In the genomic region with DNA sequence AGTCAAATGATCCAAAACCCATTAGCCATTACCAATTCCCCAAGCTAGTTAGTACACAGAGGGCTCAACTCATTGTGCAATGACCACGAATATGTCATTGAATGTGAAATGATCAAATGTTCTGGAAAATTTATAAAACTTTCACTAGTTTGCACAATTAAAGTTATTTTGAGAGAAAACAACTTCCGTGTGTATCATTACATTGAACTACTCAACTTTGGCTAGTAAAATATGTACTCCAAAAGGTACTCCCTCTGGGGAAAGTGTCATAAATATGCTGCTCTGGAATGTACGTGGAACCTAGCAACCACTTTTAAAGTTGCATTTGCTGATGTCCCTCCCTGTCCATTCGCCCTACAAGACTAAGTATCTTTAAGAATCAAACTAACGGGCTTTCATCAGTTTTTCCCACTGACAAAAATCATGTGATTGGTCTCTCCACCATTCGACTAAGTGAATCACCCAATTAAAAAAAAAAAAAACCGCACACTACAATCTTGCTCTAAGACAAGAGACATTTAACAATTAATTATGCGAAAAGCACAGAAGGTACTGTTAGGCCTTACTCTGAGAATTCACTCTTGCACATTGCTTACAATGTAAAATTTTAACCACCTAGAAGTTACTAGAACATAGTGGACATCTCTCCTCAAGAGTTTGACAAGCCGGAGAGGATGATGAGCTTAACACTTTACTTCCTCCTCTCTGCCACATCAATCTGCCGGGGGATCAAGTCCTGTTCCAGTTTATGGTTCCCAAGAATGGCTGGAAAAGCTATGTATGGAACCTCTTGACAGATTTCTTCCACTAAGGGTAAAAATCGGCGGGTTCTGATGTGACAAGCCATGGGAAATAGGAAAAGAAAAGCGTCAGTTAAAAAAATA, we compare ENCODE assay signal across 8 cellular contexts. TPM values are rescaled to one million over a fixed set of nuclear protein-coding genes. Genes with fewer than 3 reads are reported as not detected.
A peak's percentile ranks its signal among the peaks of the same experiment; 100 is the strongest.
DNase-seq lines count a peak whose midpoint lies in the region; ATAC-seq and TF ChIP-seq lines count a peak whose summit lies in the region.

No MANE protein-coding gene starts in this region.

- peaks cover 49% of the 10 kb centered on the region for H3K4me1 Mint-ChIP-seq in CD8-positive, alpha-beta T cell (ENCODE audit: low read depth)
- H3K4me1 Mint-ChIP-seq in chondrocyte (ENCODE audit: low read depth): peaks cover 49% of the 10 kb centered on the region

- peak overlapping the region; percentile 93 for H3K27ac Mint-ChIP-seq in CD8-positive, alpha-beta T cell
- H3K27ac Mint-ChIP-seq in chondrocyte (ENCODE audit: unreplicated experiment): peak overlapping the region; percentile 95

- intact Hi-C loops in CD8-positive, alpha-beta T cell (cut with DNase I, micrococcal nuclease): loop anchor here (1.0 to 10.0 kb wide), 11 partner anchors 63 to 718 kb away; a partner anchor contains a TSS

- H3K27me3 Mint-ChIP-seq in CD8-positive, alpha-beta T cell (ENCODE audit: low read depth): no peaks in the 10 kb centered on the region
- H3K27me3 Mint-ChIP-seq in chondrocyte (ENCODE audit: low read depth): no peaks in the 10 kb centered on the region

- peak overlapping the region; percentile 90 for H3K4me3 ChIP-seq in CD8-positive, alpha-beta T cell (ENCODE audit: low read depth, low read length)
- peak overlapping the region; percentile 87 to 89 for H3K4me3 ChIP-seq in muscle layer of colon (ENCODE audit: low read depth in 1 of 2, low read length in 2 of 2)

- peak overlapping the region; percentile 91 for H3K9ac ChIP-seq in muscle layer of colon (ENCODE audit: low read length)

- peak overlapping the region; percentile 72 for H3K27ac ChIP-seq in CD8-positive, alpha-beta T cell (ENCODE audit: low read depth, low read length)
- H3K27ac ChIP-seq in muscle layer of colon (ENCODE audit: low read depth, low read length): peak overlapping the region; percentile 96
- no peak overlapping the region for H3K27ac ChIP-seq in substantia nigra (ENCODE audit: low read depth, low read length, poor library complexity, severe bottlenecking)

- H3K4me3 Mint-ChIP-seq in CD8-positive, alpha-beta T cell: peak overlapping the region; percentile 92
- peak overlapping the region; percentile 87 for H3K4me3 Mint-ChIP-seq in chondrocyte (ENCODE audit: unreplicated experiment)

- TF ChIP-seq CTCF in CD8-positive, alpha-beta T cell (IDR thresholded peaks at IDR 0.05): no peak
- no peak for TF ChIP-seq CTCF in chondrocyte (IDR thresholded peaks at IDR 0.05)

- H3K9me3 Mint-ChIP-seq in CD8-positive, alpha-beta T cell: no peaks in the 10 kb centered on the region
- H3K9me3 Mint-ChIP-seq in chondrocyte (ENCODE audit: low read depth): no peaks in the 10 kb centered on the region

- H3K36me3 Mint-ChIP-seq in CD8-positive, alpha-beta T cell: peaks cover 25% of the 10 kb centered on the region
- H3K36me3 Mint-ChIP-seq in chondrocyte (ENCODE audit: low read depth): peaks cover 9% of the 10 kb centered on the region

- ATAC-seq in CD8-positive, alpha-beta T cell: no peak

- no peaks in the 10 kb centered on the region for H3K9me3 ChIP-seq in CD8-positive, alpha-beta T cell (ENCODE audit: low read length)
- no peaks in the 10 kb centered on the region for H3K9me3 ChIP-seq in muscle layer of colon (ENCODE audit: low read length)

- H3K27me3 ChIP-seq in CD8-positive, alpha-beta T cell (ENCODE audit: insufficient read depth, low read length): no peaks in the 10 kb centered on the region
- no peaks in the 10 kb centered on the region for H3K27me3 ChIP-seq in muscle layer of colon (ENCODE audit: control insufficient read depth in 1 of 2, insufficient read depth in 2 of 2, low read length in 2 of 2)

- CTCF ChIA-PET in CD8-positive, alpha-beta T cell (lab: Charles Lee): interaction anchor here (0.9 to 4.0 kb wide), 4 partner anchors 12 to 121 kb away, joined by 3 to 30 read pairs (median 6); no protein-coding TSS in a partner anchor

- DNase-seq in CD8-positive, alpha-beta T cell: no peak
- DNase-seq in M059J (ENCODE audit: low read depth) (peak; percentile 58), chondrocyte (ENCODE audit: low spot score) (no peak), substantia nigra (lab: John Stamatoyannopoulos, UW) (no peak), iPS-NIHi7 (ENCODE audit: extremely low spot score) (no peak), SHP77 (lab: John Stamatoyannopoulos, UW) (no peak)
- DNase-seq in effector CD4-positive, alpha-beta T cell: no peak

- H3K4me1 ChIP-seq in CD8-positive, alpha-beta T cell (ENCODE audit: insufficient read depth, low read length): peaks cover 48% of the 10 kb centered on the region
- H3K4me1 ChIP-seq in muscle layer of colon (ENCODE audit: insufficient read depth, low read length): peaks cover 30% of the 10 kb centered on the region

- POLR2A ChIA-PET in CD8-positive, alpha-beta T cell (lab: Charles Lee): interaction anchor here (0.7 to 1.2 kb wide), 2 partner anchors 10 to 120 kb away, joined by 3 to 6 read pairs; no protein-coding TSS in a partner anchor

- no peaks in the 10 kb centered on the region for H3K36me3 ChIP-seq in CD8-positive, alpha-beta T cell (ENCODE audit: insufficient read depth, low read length)
- H3K36me3 ChIP-seq in muscle layer of colon (ENCODE audit: insufficient read depth, low read length): no peaks in the 10 kb centered on the region

RNA-seq across cellular contexts. Expression of a gene that starts 1.1 kb away (rescaled TPM):
- 10 to 100 TPM; 40.9 to 41.4 TPM for total RNA-seq in CD8-positive, alpha-beta T cell
- 44.7 and 70.0 TPM in 2 replicates for total RNA-seq in M059J (2014; rRNA removed; shearing (Covaris generic))
- total RNA-seq in chondrocyte: 67.0 to 71.6 TPM (median 67.0 TPM) in 3 replicates

RNA-seq across cellular contexts. Expression of a gene that starts 38.1 kb away (rescaled TPM):
- total RNA-seq in CD8-positive, alpha-beta T cell: not detected
- total RNA-seq in M059J (2014; rRNA removed; shearing (Covaris generic)): not detected in 2 replicates
- 0.17 TPM in 1 of 3 replicates, not detected in the others for total RNA-seq in chondrocyte
